In genomic region chr19:47542030-47542475, GRCh38 we compare ENCODE assay signal across 13 cellular contexts. TPM values are rescaled to one million over a fixed set of nuclear protein-coding genes. Genes with fewer than 3 reads are reported as not detected.
DNase-seq lines count a peak whose midpoint lies in the region; ATAC-seq, FAIRE-seq and TF ChIP-seq lines count a peak whose summit lies in the region.
"Had no signal": no experiment of that assay in that cellular context is flagged by ENCODE, and none has a peak within 500 bp of the region (broad histone marks: within the 10 kb centered on the region; RNA-seq: fewer than 3 reads in every experiment).

No MANE protein-coding gene starts in this region.

- H3K79me1 ChIP-seq in mesendoderm (ENCODE audit: low read length) = no peaks in the 10 kb centered on the region

- no peaks in the 10 kb centered on the region for H3K27me3 ChIP-seq in mesendoderm (ENCODE audit: insufficient read depth, low read length, poor library complexity)

- ATAC-seq in activated CD4-positive, CD25-positive, alpha-beta regulatory T cell treated with anti-CD3 and anti-CD28 coated beads, Interleukin-2, amount 50 U/mL, for 24 hours = no peak
- ATAC-seq in GM19035 (IDR thresholded peaks at IDR 0.05; ENCODE audit: unreplicated experiment) = no peak
- ATAC-seq: HepG2 had no signal

- TF ChIP-seq POLR2A in H54 (IDR thresholded peaks at IDR 0.05; ENCODE audit: low read depth, low read length) = no peak

- no peak overlapping the region for H3K27ac ChIP-seq in mesendoderm (ENCODE audit: low read depth, low read length)
- H3K27ac ChIP-seq: BLaER1 treated with 17β-estradiol and CSF1 and Interleukin-3, amounts not matched to agents 10 nM and 100 nM had no signal

- no peaks in the 10 kb centered on the region for H3K36me3 ChIP-seq in mesendoderm (ENCODE audit: control insufficient read depth, insufficient read depth, low read length)
- H3K36me3 ChIP-seq: BLaER1 treated with 17β-estradiol and CSF1 and Interleukin-3, amounts not matched to agents 10 nM and 100 nM had no signal

- H3K4me3 ChIP-seq in cardiac fibroblast (replicated peaks in 1 of 2; ENCODE audit: low read depth in 2 of 2, low read length in 2 of 2) (no peak overlapping the region), mesendoderm (ENCODE audit: low read length) (no peak overlapping the region)
- H3K4me3 ChIP-seq: BLaER1 treated with 17β-estradiol and CSF1 and Interleukin-3, amounts not matched to agents 10 nM and 100 nM had no signal

- DNase-seq in AG20443 (ENCODE audit: low spot score) = peak; percentile 62
- DNase-seq in H54 (ENCODE audit: insufficient read length, low spot score) = no peak
- DNase-seq in cardiac fibroblast (ENCODE audit: low read depth in 2 of 2) = peak; percentile 27 to 65
- no peak for DNase-seq in mesendoderm
- DNase-seq in kidney glomerular epithelial cell (lab: John Stamatoyannopoulos, UW) = no peak
- DNase-seq in NCI-H1105 treated with DMSO at 0.1 percent for 48 hours (lab: John Stamatoyannopoulos, UW) = no peak
- DNase-seq: anterior cingulate cortex, NCI-H187 treated with DMSO at 0.1 percent for 48 hours had no signal

- H2AK5ac ChIP-seq in mesendoderm (ENCODE audit: low read length) = no peak overlapping the region

- no peak overlapping the region for H2BK15ac ChIP-seq in mesendoderm (replicated peaks; ENCODE audit: low read depth)

- H2BK5ac ChIP-seq in mesendoderm (ENCODE audit: low read length) = no peak overlapping the region

- peak; percentile 90 for FAIRE-seq in H54 (lab: Jason Lieb, UNC)
- FAIRE-seq: endometrium, HepG2 had no signal

- H3K79me2 ChIP-seq in mesendoderm (ENCODE audit: control insufficient read depth, insufficient read depth, low read length) = no peaks in the 10 kb centered on the region

- TF ChIP-seq CTCF in cardiac fibroblast (IDR thresholded peaks at IDR 0.05; ENCODE audit: low read depth, low read length) = no peak

- no peak overlapping the region for H3K4me2 ChIP-seq in mesendoderm (ENCODE audit: low read length)
- H3K4me2 ChIP-seq: BLaER1 treated with 17β-estradiol and CSF1 and Interleukin-3, amounts not matched to agents 10 nM and 100 nM had no signal

- H3K23ac ChIP-seq in mesendoderm (ENCODE audit: low read length) = no peak overlapping the region

- no peak overlapping the region for H4K5ac ChIP-seq in mesendoderm (ENCODE audit: low read length)

- peak overlapping the region; percentile 34 for H3K56ac ChIP-seq in mesendoderm (ENCODE audit: low read length)

- no peak overlapping the region for H2BK120ac ChIP-seq in mesendoderm (ENCODE audit: low read depth, low read length)

- H3K4ac ChIP-seq in mesendoderm (ENCODE audit: low read depth, low read length) = no peak overlapping the region

- H3K18ac ChIP-seq in mesendoderm (ENCODE audit: low read length) = no peak overlapping the region

- no CpG with 5 or more reads among the region's 9 CpGs for WGBS in mesendoderm (ENCODE audit: extremely low coverage, insufficient coverage, low lambda C conversion rate)

- H4K8ac ChIP-seq in mesendoderm (ENCODE audit: low read depth, low read length) = no peak overlapping the region

- no peak overlapping the region for H3K9ac ChIP-seq in mesendoderm (ENCODE audit: low read length)
- H3K9ac ChIP-seq: BLaER1 treated with 17β-estradiol and CSF1 and Interleukin-3, amounts not matched to agents 10 nM and 100 nM had no signal

- no peaks in the 10 kb centered on the region for H3K4me1 ChIP-seq in mesendoderm (ENCODE audit: control insufficient read depth, low read depth, low read length)
- H3K4me1 ChIP-seq: BLaER1 treated with 17β-estradiol and CSF1 and Interleukin-3, amounts not matched to agents 10 nM and 100 nM had no signal

RNA-seq across cellular contexts. Expression of gene NAPA, which starts 27.2 kb away (rescaled TPM):
- polyA plus RNA-seq in mesendoderm (2013, experiment 1 of 2) = 55.9 TPM
- polyA plus RNA-seq in mesendoderm (2013, experiment 2 of 2) = 55.5 TPM

RNA-seq across cellular contexts. Expression of gene ZNF541, which starts 30.9 kb away (rescaled TPM):
- 0.03 TPM for polyA plus RNA-seq in mesendoderm (2013, experiment 1 of 2)
- polyA plus RNA-seq in mesendoderm (2013, experiment 2 of 2) = 0.03 TPM

RNA-seq across cellular contexts. Expression of gene KPTN, which starts 58.0 kb away (rescaled TPM):
- polyA plus RNA-seq in mesendoderm (2013, experiment 1 of 2) = 22.4 TPM
- polyA plus RNA-seq in mesendoderm (2013, experiment 2 of 2) = 22.2 TPM

Comparison
In these comparisons a context has a peak if more than half of its experiments do, and no peak if none do; other contexts are left out.
1. DNase-seq: peak in AG20443 (single experiment) and cardiac fibroblast (2 of 2); none in H54 (single experiment), mesendoderm (single experiment), kidney glomerular epithelial cell (single experiment) and NCI-H1105 treated with DMSO at 0.1 percent for 48 hours (single experiment).